ENCODE assay signal across 12 cellular contexts in genomic region chr14:95490727-95491451, GRCh38. TPM values are rescaled to one million over a fixed set of nuclear protein-coding genes. Genes with fewer than 3 reads are reported as not detected.
DNase-seq lines count a peak whose midpoint lies in the region; ATAC-seq, FAIRE-seq and TF ChIP-seq lines count a peak whose summit lies in the region.
"Had no signal": no experiment of that assay in that cellular context is flagged by ENCODE, and none has a peak within 500 bp of the region (broad histone marks: within the 10 kb centered on the region; RNA-seq: fewer than 3 reads in every experiment).

No MANE protein-coding gene starts in this region.

- H3K36me3 ChIP-seq in CD4-positive, alpha-beta memory T cell (ENCODE audit: insufficient read depth, low read length), result no peaks in the 10 kb centered on the region
- no peaks in the 10 kb centered on the region for H3K36me3 ChIP-seq in RWPE2 (ENCODE audit: low read depth)
- no peaks in the 10 kb centered on the region for H3K36me3 ChIP-seq in pancreas
- H3K36me3 ChIP-seq in BE2C, result no peaks in the 10 kb centered on the region

- peaks cover 10 to 19% of the 10 kb centered on the region in 2 donors for H3K36me3 Mint-ChIP-seq in CD4-positive, alpha-beta memory T cell

- POLR2A ChIA-PET in CD4-positive, alpha-beta memory T cell (lab: Charles Lee; ENCODE audit: partially characterized antibody), result no interaction called here

- CTCF ChIA-PET in CD4-positive, alpha-beta memory T cell (lab: Charles Lee; ENCODE audit: partially characterized antibody), result interaction anchor here (1.0 to 1.8 kb wide), 3 partner anchors 11 to 37 kb away, joined by 3 to 11 read pairs (median 3); no protein-coding TSS in a partner anchor

- no peaks in the 10 kb centered on the region for H3K9me3 ChIP-seq in CD4-positive, alpha-beta memory T cell (ENCODE audit: control insufficient read depth in 1 of 2, low read length in 2 of 2)
- H3K9me3 ChIP-seq in RWPE2 (ENCODE audit: severe bottlenecking), result no peaks in the 10 kb centered on the region
- H3K9me3 ChIP-seq in pancreas, result no peaks in the 10 kb centered on the region
- no peaks in the 10 kb centered on the region for H3K9me3 ChIP-seq in BE2C

- peaks cover 30 to 72% (median 55%) of the 10 kb centered on the region in 4 donors for H3K4me1 Mint-ChIP-seq in CD4-positive, alpha-beta memory T cell

- TF ChIP-seq CTCF in RWPE2 (IDR thresholded peaks at IDR 0.05; ENCODE audit: poor library complexity, severe bottlenecking), result no peak
- TF ChIP-seq CTCF in fibroblast of the aortic adventitia (IDR thresholded peaks at IDR 0.05; ENCODE audit: insufficient read depth, low read length), result no peak
- TF ChIP-seq CTCF in pancreas (IDR thresholded peaks at IDR 0.05), result no peak
- no peak for TF ChIP-seq CTCF in BE2C (IDR thresholded peaks at IDR 0.05; ENCODE audit: low read depth, low read length)

- H3K27me3 ChIP-seq in CD4-positive, alpha-beta memory T cell (ENCODE audit: insufficient read depth, low read length), result no peaks in the 10 kb centered on the region
- H3K27me3 ChIP-seq in RWPE2 (ENCODE audit: insufficient read depth, poor library complexity, severe bottlenecking) (no peaks in the 10 kb centered on the region), pancreas (no peaks in the 10 kb centered on the region), BE2C (no peaks in the 10 kb centered on the region)

- DNase-seq in CD4-positive, alpha-beta memory T cell, result no peak
- no peak for DNase-seq in RWPE2 (ENCODE audit: low spot score)
- DNase-seq in fibroblast of the aortic adventitia (ENCODE audit: low read depth), result peak; percentile 86
- no peak for DNase-seq in pancreas
- DNase-seq in BE2C, result no peak
- DNase-seq in AML-193 (lab: John Stamatoyannopoulos, UW), result no peak
- DNase-seq: NCI-H774; stimulated activated CD4-positive, alpha-beta T cell treated with anti-CD3 and anti-CD28 coated beads, Interleukin-4, amount 100 ng/mL, for 4 hours had no signal

- FAIRE-seq in pancreas (lab: Jason Lieb, UNC), result peak; percentile 59
- FAIRE-seq: endothelial cell of umbilical vein, islet of Langerhans had no signal

- H3K27me3 Mint-ChIP-seq in CD4-positive, alpha-beta memory T cell, result no peaks in the 10 kb centered on the region

- peak overlapping the region in 6 of 7 donors; percentile 8 to 70 (median 49) for H3K27ac Mint-ChIP-seq in CD4-positive, alpha-beta memory T cell

- H3K4me3 ChIP-seq in CD4-positive, alpha-beta memory T cell (ENCODE audit: low read length in 2 of 2), result no peak overlapping the region
- H3K4me3 ChIP-seq in RWPE2 (ENCODE audit: severe bottlenecking), result no peak overlapping the region
- H3K4me3 ChIP-seq in fibroblast of the aortic adventitia (ENCODE audit: low read depth, low read length), result no peak overlapping the region
- no peak overlapping the region for H3K4me3 ChIP-seq in pancreas
- no peak overlapping the region for H3K4me3 ChIP-seq in BE2C (ENCODE audit: low read depth, low read length)

- WGBS in pancreas, 2 donors, result 78 to 79% methylated on average over 10 of the region's 10 CpGs

- H3K9me3 Mint-ChIP-seq in CD4-positive, alpha-beta memory T cell, result peaks cover 0 to 2% (median 0%) of the 10 kb centered on the region in 8 donors

- H3K4me3 Mint-ChIP-seq in CD4-positive, alpha-beta memory T cell, result no peak overlapping the region

- H3K4me1 ChIP-seq in CD4-positive, alpha-beta memory T cell (ENCODE audit: insufficient read depth, low read length), result peaks cover 38% of the 10 kb centered on the region
- H3K4me1 ChIP-seq in RWPE2 (ENCODE audit: insufficient read depth, poor library complexity, severe bottlenecking), result peaks cover 13% of the 10 kb centered on the region
- H3K4me1 ChIP-seq in pancreas, result no peaks in the 10 kb centered on the region
- H3K4me1 ChIP-seq in BE2C, result no peaks in the 10 kb centered on the region; the same call in 1 of the 2 replicates

- intact Hi-C loops in CD4-positive, alpha-beta memory T cell (cut with micrococcal nuclease), result no loop called here
- intact Hi-C loops in pancreas (cut with DNase I), result no loop called here

- H3K27ac ChIP-seq in CD4-positive, alpha-beta memory T cell (ENCODE audit: low read depth, low read length), result no peak overlapping the region
- H3K27ac ChIP-seq in RWPE2 (ENCODE audit: poor library complexity, severe bottlenecking) (no peak overlapping the region), pancreas (no peak overlapping the region)

- ATAC-seq in RWPE2 (ENCODE audit: low read depth), result peak; percentile 43; the same call in 2 of the 3 replicates
- no peak for ATAC-seq in pancreas
- no peak for ATAC-seq in GM21360 (IDR thresholded peaks at IDR 0.05; ENCODE audit: unreplicated experiment)
- ATAC-seq in GM19351 (IDR thresholded peaks at IDR 0.05; ENCODE audit: unreplicated experiment), result no peak

RNA-seq across cellular contexts. Expression of gene SYNE3, which starts 25.6 kb away (rescaled TPM):
- 10 to 100 TPM; 47.7 to 52.2 TPM for total RNA-seq in CD4-positive, alpha-beta memory T cell
- 1 to 10 TPM; 4.3 to 9.0 TPM for polyA plus RNA-seq in CD4-positive, alpha-beta memory T cell
- total RNA-seq in fibroblast of the aortic adventitia (ENCODE audit: low replicate concordance), result 19.3 and 63.4 TPM in 2 replicates
- 1 to 10 TPM in 5 of 6 donors, under 1 TPM in 1; 0.98 to 4.5 (median 2.5) TPM for total RNA-seq in pancreas
- 1 to 10 TPM in 1 of 2 donors, under 1 TPM in 1; 0.54 to 1.5 TPM for polyA plus RNA-seq in pancreas
- 13.0 TPM for polyA plus RNA-seq in BE2C (2012; ENCODE audit: insufficient read depth, insufficient read length, low read depth)

RNA-seq across cellular contexts. Expression of gene GLRX5, which starts 44.0 kb away (rescaled TPM):
- 10 to 100 TPM; 17.6 to 18.7 TPM for total RNA-seq in CD4-positive, alpha-beta memory T cell
- 10 to 100 TPM; 60.3 to 74.7 TPM for polyA plus RNA-seq in CD4-positive, alpha-beta memory T cell
- total RNA-seq in fibroblast of the aortic adventitia (ENCODE audit: low replicate concordance) (8.5 and 47.2 TPM in 2 replicates), pancreas (10 to 100 TPM in 4 of 6 donors, 1 to 10 TPM in 2; 8.8 to 16.6 (median 12.8) TPM)
- 10 to 100 TPM; 15.1 to 22.9 TPM for polyA plus RNA-seq in pancreas
- 189 TPM for polyA plus RNA-seq in BE2C (2012; ENCODE audit: insufficient read depth, insufficient read length, low read depth)
